Comparison of ENCODE assay signal across 20 cellular contexts in the genomic region with DNA sequence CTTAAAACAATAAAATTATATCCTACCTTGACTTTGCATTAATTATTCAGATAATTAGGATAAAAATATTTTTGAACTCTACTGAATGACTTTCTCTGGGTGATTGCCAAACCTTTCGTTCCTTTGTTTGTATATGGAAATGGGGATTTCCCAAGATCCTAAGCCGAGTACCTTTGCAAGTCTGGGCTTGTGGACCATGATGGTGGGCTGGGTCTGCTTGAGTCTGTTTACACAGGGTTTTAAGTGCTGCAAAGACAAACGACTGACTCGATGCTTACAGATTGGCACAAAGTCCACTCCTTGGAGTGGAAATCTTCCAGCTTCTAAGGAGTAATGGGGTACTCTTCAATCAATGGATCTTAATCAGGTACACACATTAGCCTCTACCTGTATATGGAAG.
A peak's percentile ranks its signal among the peaks of the same experiment; 100 is the strongest.
DNase-seq lines count a peak whose midpoint lies in the region; ATAC-seq and TF ChIP-seq lines count a peak whose summit lies in the region.
"Had no signal": no experiment of that assay in that cellular context is flagged by ENCODE, and none has a peak within 500 bp of the region (broad histone marks: within the 10 kb centered on the region; RNA-seq: fewer than 3 reads in every experiment).

No MANE protein-coding gene starts in this region.

- no peak overlapping the region for H3K4me2 ChIP-seq in hepatocyte

- H3K79me2 ChIP-seq in hepatocyte, result no peaks in the 10 kb centered on the region

- no peaks in the 10 kb centered on the region for H3K27me3 ChIP-seq in MG63
- H3K27me3 ChIP-seq in hepatocyte, result no peaks in the 10 kb centered on the region
- H3K27me3 ChIP-seq in tibial artery, result no peaks in the 10 kb centered on the region
- H3K27me3 ChIP-seq: colonic mucosa, ovary, right lobe of liver had no signal

- 38% methylated on average over 4 of the region's 4 CpGs for WGBS in hepatocyte (ENCODE audit: low lambda C conversion rate, missing lambda C conversion rate)

- ATAC-seq in GM21737 (IDR thresholded peaks at IDR 0.05; ENCODE audit: unreplicated experiment) (no peak), GM21367 (IDR thresholded peaks at IDR 0.05; ENCODE audit: unreplicated experiment) (no peak)
- ATAC-seq: activated T-helper 17 cell treated with anti-CD3 and anti-CD28 coated beads, Interleukin-2, amount 50 U/mL, for 72 hours; natural killer cell; right lobe of liver had no signal

- no peak overlapping the region for H2AFZ ChIP-seq in hepatocyte

- TF ChIP-seq CTCF in hepatocyte (IDR thresholded peaks at IDR 0.05; ENCODE audit: poor library complexity) (no peak), tibial artery (IDR thresholded peaks at IDR 0.05) (no peak)

- H3K9me3 ChIP-seq in MG63 (peaks cover 10% of the 10 kb centered on the region), hepatocyte (ENCODE audit: low read depth) (no peaks in the 10 kb centered on the region), tibial artery (no peaks in the 10 kb centered on the region)
- H3K9me3 ChIP-seq: colonic mucosa, HAP-1, ovary, right lobe of liver, thoracic aorta had no signal

- no peaks in the 10 kb centered on the region for H3K36me3 ChIP-seq in MG63
- no peaks in the 10 kb centered on the region for H3K36me3 ChIP-seq in hepatocyte (replicated peaks; ENCODE audit: insufficient read depth, low read depth)
- H3K36me3 ChIP-seq in tibial artery, result no peaks in the 10 kb centered on the region
- H3K36me3 ChIP-seq: colonic mucosa, HAP-1, ovary, right lobe of liver, thoracic aorta had no signal

- H3K4me3 ChIP-seq in MG63, result no peak overlapping the region
- H3K4me3 ChIP-seq in hepatocyte, result no peak overlapping the region
- H3K4me3 ChIP-seq in tibial artery, result no peak overlapping the region
- H3K4me3 ChIP-seq: colonic mucosa, HAP-1, ovary, right lobe of liver, thoracic aorta had no signal

- DNase-seq in DMS153 (lab: John Stamatoyannopoulos, UW), result peak; percentile 35
- DNase-seq in MG63, result peak; percentile 9
- peak; percentile 34 for DNase-seq in NCI-H526 treated with DMSO at 0.1 percent for 48 hours (lab: John Stamatoyannopoulos, UW)
- DNase-seq in hepatocyte (ENCODE audit: low spot score), result peak; percentile 64
- DNase-seq in tibial artery, result no peak
- DNase-seq: activated CD4-positive, alpha-beta T cell treated with anti-CD3 and anti-CD28 coated beads for 1 hour; activated naive CD8-positive, alpha-beta T cell treated with anti-CD3 and anti-CD28 coated beads for 36 hours; CD4-positive, alpha-beta memory T cell; colonic mucosa; mesenchymal stem cell; natural killer cell; NCI-H2107; ovary; right lobe of liver; RPMI8226 had no signal

- intact Hi-C loops in tibial artery (cut with DNase I; ENCODE audit: low total_unique reads), result no loop called here

- no peaks in the 10 kb centered on the region for H3K9me2 ChIP-seq in hepatocyte (replicated peaks; ENCODE audit: insufficient read depth)

- H3K4me1 ChIP-seq in hepatocyte (ENCODE audit: insufficient read depth) (no peaks in the 10 kb centered on the region), tibial artery (no peaks in the 10 kb centered on the region)
- H3K4me1 ChIP-seq: colonic mucosa, HAP-1, right lobe of liver had no signal

- H3K27ac ChIP-seq in hepatocyte (peak overlapping the region; percentile 32), tibial artery (no peak overlapping the region)
- H3K27ac ChIP-seq: colonic mucosa, ovary, right lobe of liver, thoracic aorta had no signal

- H4K20me1 ChIP-seq in hepatocyte (ENCODE audit: insufficient read depth, poor library complexity, severe bottlenecking), result no peaks in the 10 kb centered on the region

Comparison
In these comparisons a context has a peak if more than half of its experiments do, and no peak if none do; other contexts are left out.
1. DNase-seq: peak in DMS153 (single experiment), MG63 (single experiment), NCI-H526 treated with DMSO at 0.1 percent for 48 hours (single experiment) and hepatocyte (single experiment); none in tibial artery (0 of 2).